Comparison of ENCODE assay signal across 14 cellular contexts in the genomic region with DNA sequence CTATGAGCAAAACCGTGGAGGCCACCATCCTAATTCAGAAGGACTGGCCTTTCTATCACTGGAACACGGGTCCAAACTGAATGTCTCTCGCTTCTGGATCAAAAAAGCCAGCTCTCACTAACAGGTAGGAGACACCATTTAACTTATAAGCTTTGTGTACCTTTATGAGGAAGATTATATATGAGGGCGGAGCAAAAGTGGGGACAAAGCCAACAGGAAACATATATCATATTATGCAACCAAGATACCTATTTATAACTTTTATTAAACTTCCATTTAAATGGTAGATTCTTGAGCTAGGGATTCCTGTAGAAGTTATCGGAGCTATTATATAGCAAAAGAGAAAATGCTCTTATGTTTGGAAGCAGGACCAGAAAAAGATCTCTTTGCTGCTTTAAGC.
DNase-seq lines count a peak whose midpoint lies in the region; TF ChIP-seq lines count a peak whose summit lies in the region.
"Had no signal": no experiment of that assay in that cellular context is flagged by ENCODE, and none has a peak within 500 bp of the region (broad histone marks: within the 10 kb centered on the region; RNA-seq: fewer than 3 reads in every experiment).

No MANE protein-coding gene starts in this region.

- in situ Hi-C loops in G401 (cut with HindIII; ENCODE audit: low sequenced_read_pairs): no loop called here

- H3K27me3 ChIP-seq in BLaER1 treated with 17β-estradiol and CSF1 and Interleukin-3, amounts not matched to agents 10 nM and 100 nM: no peaks in the 10 kb centered on the region
- no peaks in the 10 kb centered on the region for H3K27me3 ChIP-seq in adrenal gland
- no peaks in the 10 kb centered on the region for H3K27me3 ChIP-seq in mucosa of rectum (ENCODE audit: control insufficient read depth in 2 of 2, insufficient read depth in 2 of 2, low read length in 2 of 2)
- H3K27me3 ChIP-seq: pancreas had no signal

- 32 to 56% (median 43%) methylated on average over 5 of the region's 5 CpGs for WGBS in adrenal gland, 4 donors

- DNase-seq in LoVo (ENCODE audit: low spot score) (peak; percentile 16), adrenal gland (no peak), G401 (ENCODE audit: low spot score) (no peak), AG08396 (ENCODE audit: low spot score) (no peak), NCI-H1436 treated with DMSO at 0.1 percent for 48 hours (lab: John Stamatoyannopoulos, UW) (no peak)
- no peak for DNase-seq in stimulated activated CD8-positive, alpha-beta memory T cell treated with anti-CD3 and anti-CD28 coated beads, Interleukin-4, amount 100 ng/mL, for 48 hours
- DNase-seq: activated CD4-positive, alpha-beta memory T cell treated with anti-CD3 and anti-CD28 coated beads for 36 hours; effector memory CD4-positive, alpha-beta T cell; NCI-H1694; NCI-H524 treated with DMSO at 0.1 percent for 48 hours; pancreas; T-helper 9 cell had no signal

- H3K4me2 ChIP-seq in BLaER1 treated with 17β-estradiol and CSF1 and Interleukin-3, amounts not matched to agents 10 nM and 100 nM: peak overlapping the region; percentile 71 to 93 (median 86)

- H3K9ac ChIP-seq in BLaER1 treated with 17β-estradiol and CSF1 and Interleukin-3, amounts not matched to agents 10 nM and 100 nM: peak overlapping the region in 10 of 11 experiments; percentile 4 to 78 (median 66); a peak in 18 of 22 replicates
- H3K9ac ChIP-seq in mucosa of rectum (ENCODE audit: low read depth in 1 of 2, low read length in 2 of 2): peak overlapping the region in 1 of 2 donors; percentile 70

- no peaks in the 10 kb centered on the region for H3K36me3 ChIP-seq in BLaER1 treated with 17β-estradiol and CSF1 and Interleukin-3, amounts not matched to agents 10 nM and 100 nM
- H3K36me3 ChIP-seq in adrenal gland (replicated peaks in 1 of 2) (no peaks in the 10 kb centered on the region), mucosa of rectum (ENCODE audit: control insufficient read depth in 2 of 2, insufficient read depth in 2 of 2, low read length in 2 of 2) (no peaks in the 10 kb centered on the region)
- H3K36me3 ChIP-seq: pancreas had no signal

- intact Hi-C loops in adrenal gland (cut with DNase I): no loop called here

- H3K4me3 ChIP-seq in BLaER1 treated with 17β-estradiol and CSF1 and Interleukin-3, amounts not matched to agents 10 nM and 100 nM: peak overlapping the region in 8 of 10 experiments; percentile 14 to 41 (median 29); a peak in 10 of 20 replicates
- H3K4me3 ChIP-seq in adrenal gland (no peak overlapping the region), mucosa of rectum (ENCODE audit: low read length in 2 of 2) (peak overlapping the region; percentile 6 to 64)
- H3K4me3 ChIP-seq: pancreas had no signal

- H3K27ac ChIP-seq in BLaER1 treated with 17β-estradiol and CSF1 and Interleukin-3, amounts not matched to agents 10 nM and 100 nM: peak overlapping the region in 10 of 11 experiments; percentile 8 to 92 (median 85); a peak in 19 of 22 replicates
- H3K27ac ChIP-seq in adrenal gland: peak overlapping the region in 3 of 5 donors; percentile 14 to 56 (median 35)
- H3K27ac ChIP-seq in mucosa of rectum (ENCODE audit: low read depth in 2 of 2, low read length in 2 of 2): peak overlapping the region; percentile 65 to 89
- H3K27ac ChIP-seq: pancreas had no signal

- H4K20me1 ChIP-seq in BLaER1 treated with 17β-estradiol and CSF1 and Interleukin-3, amounts not matched to agents 10 nM and 100 nM: no peaks in the 10 kb centered on the region

- TF ChIP-seq POLR2A in adrenal gland (IDR thresholded peaks at IDR 0.05): no peak

- H3K9me3 ChIP-seq in BLaER1 treated with 17β-estradiol and CSF1 and Interleukin-3, amounts not matched to agents 10 nM and 100 nM (replicated peaks in 1 of 11): 0 out of 22 replicates have a peak, but pooled peaks cover 0 to 6% (median 0%) of the 10 kb centered on the region in 11 experiments
- H3K9me3 ChIP-seq in adrenal gland (replicated peaks in 1 of 3) (no peaks in the 10 kb centered on the region), mucosa of rectum (ENCODE audit: control insufficient read depth in 2 of 2, low read length in 2 of 2) (no peaks in the 10 kb centered on the region)
- H3K9me3 ChIP-seq: pancreas had no signal

- peaks cover 27 to 65% (median 49%) of the 10 kb centered on the region in 10 experiments for H3K4me1 ChIP-seq in BLaER1 treated with 17β-estradiol and CSF1 and Interleukin-3, amounts not matched to agents 10 nM and 100 nM
- H3K4me1 ChIP-seq in adrenal gland (replicated peaks in 1 of 2): peaks cover 38 to 49% of the 10 kb centered on the region in 2 donors
- peaks cover 21 to 41% of the 10 kb centered on the region in 2 donors for H3K4me1 ChIP-seq in mucosa of rectum (ENCODE audit: control insufficient read depth in 2 of 2, insufficient read depth in 2 of 2, low read length in 2 of 2)
- H3K4me1 ChIP-seq: pancreas had no signal

- TF ChIP-seq CTCF in adrenal gland (IDR thresholded peaks at IDR 0.05): no peak

Comparison
In these comparisons a context has a peak if more than half of its experiments do, and no peak if none do; other contexts are left out.
1. H3K27ac ChIP-seq: peak in every context shown above with its lines; median percentile 85 in BLaER1 treated with 17β-estradiol and CSF1 and Interleukin-3, amounts not matched to agents 10 nM and 100 nM; 77 in mucosa of rectum; 35 in adrenal gland.
2. H3K4me3 ChIP-seq: peak in BLaER1 treated with 17β-estradiol and CSF1 and Interleukin-3, amounts not matched to agents 10 nM and 100 nM (8 of 10) and mucosa of rectum (2 of 2); none in adrenal gland (0 of 4).